In genomic region chr3:59797533-59797932, GRCh38 we compare ENCODE assay signal across 34 cellular contexts.
"Had no signal": no experiment of that assay in that cellular context is flagged by ENCODE, and none has a peak within 500 bp of the region (broad histone marks: within the 10 kb centered on the region; RNA-seq: fewer than 3 reads in every experiment).

No MANE protein-coding gene starts in this region.

- H3K36me3 ChIP-seq: MG63 had no signal

- H3K4me3 ChIP-seq: MG63 had no signal

- H3K9me3 ChIP-seq: MG63 had no signal

- DNase-seq: Karpas-422, Kasumi-1, MG63, MM.1S, MV-4-11, NCI-H1048, NCI-H1092, NCI-H1092 treated with DMSO at 0.1 percent for 48 hours, NCI-H1105, NCI-H1105 treated with DMSO at 0.1 percent for 48 hours, NCI-H1417, NCI-H1417 treated with DMSO at 0.1 percent for 48 hours, NCI-H1436, NCI-H1436 treated with DMSO at 0.1 percent for 48 hours, NCI-H146, NCI-H1694, NCI-H1694 treated with DMSO at 0.1 percent for 48 hours, NCI-H187 treated with DMSO at 0.1 percent for 48 hours, NCI-H1930, NCI-H2029, NCI-H2029 treated with DMSO at 0.1 percent for 48 hours, NCI-H2081, NCI-H2081 treated with DMSO at 0.1 percent for 48 hours, NCI-H2107, NCI-H2171, NCI-H2171 treated with DMSO at 0.1 percent for 48 hours, NCI-H2227 treated with DMSO at 0.1 percent for 48 hours, NCI-H226, NCI-H345, NCI-H446, NCI-H446 treated with DMSO at 0.1 percent for 48 hours, NCI-H510A, NCI-H510A treated with DMSO at 0.1 percent for 48 hours, NCI-H524 had no signal

- H3K27me3 ChIP-seq: MG63 had no signal
